30 cellular contexts compared by ENCODE assay signal in genomic region chr10:76697923-76698322, GRCh38.
DNase-seq lines count a peak whose midpoint lies in the region; ATAC-seq and TF ChIP-seq lines count a peak whose summit lies in the region.
"Had no signal": no experiment of that assay in that cellular context is flagged by ENCODE, and none has a peak within 500 bp of the region (broad histone marks: within the 10 kb centered on the region; RNA-seq: fewer than 3 reads in every experiment).

No MANE protein-coding gene starts in this region.

- in situ Hi-C loops in brain microvascular endothelial cell (cut with HindIII; ENCODE audit: low pct_ligation_motif_present, low sequenced_read_pairs): no loop called here

- H3K4me1 Mint-ChIP-seq in activated CD8-positive, alpha-beta T cell treated with anti-CD3 and anti-CD28 coated beads, Interleukin-2, amount 10 ng/mL, durations not matched to agents 7 days and 5 days (ENCODE audit: low read depth): no peaks in the 10 kb centered on the region
- H3K4me1 Mint-ChIP-seq: CD8-positive, alpha-beta memory T cell had no signal

- H3K27me3 ChIP-seq in brain microvascular endothelial cell (replicated peaks): no peaks in the 10 kb centered on the region
- H3K27me3 ChIP-seq: sigmoid colon, SJCRH30, tibial artery, vagina had no signal

- H3K4me3 ChIP-seq in brain microvascular endothelial cell (ENCODE audit: low read depth, low read length): no peak overlapping the region
- no peak overlapping the region for H3K4me3 ChIP-seq in retinal pigment epithelial cell (ENCODE audit: low read length)
- H3K4me3 ChIP-seq: left ventricle myocardium inferior, sigmoid colon, SJCRH30, tibial artery, vagina had no signal

- H3K36me3 Mint-ChIP-seq in activated CD8-positive, alpha-beta T cell treated with anti-CD3 and anti-CD28 coated beads, Interleukin-2, amount 10 ng/mL, durations not matched to agents 7 days and 5 days (ENCODE audit: low read depth): no peaks in the 10 kb centered on the region

- CTCF ChIA-PET in activated CD8-positive, alpha-beta T cell treated with anti-CD3 and anti-CD28 coated beads, Interleukin-2, amount 10 ng/mL, durations not matched to agents 7 days and 5 days (lab: Charles Lee): no interaction called here

- no peak for ATAC-seq in GM21737 (IDR thresholded peaks at IDR 0.05; ENCODE audit: unreplicated experiment)
- ATAC-seq in activated CD8-positive, alpha-beta T cell treated with anti-CD3 and anti-CD28 coated beads, Interleukin-2, amount 10 ng/mL, durations not matched to agents 7 days and 5 days: no peak
- ATAC-seq: activated CD4-positive, CD25-positive, alpha-beta regulatory T cell treated with anti-CD3 and anti-CD28 coated beads, Interleukin-2, amount 50 U/mL, for 24 hours; activated T-cell treated with anti-CD3 and anti-CD28 coated beads, Interleukin-2, amount 50 U/mL, for 72 hours; esophagus mucosa had no signal

- peaks cover under 1% of the 10 kb centered on the region for H3K9me3 Mint-ChIP-seq in activated CD8-positive, alpha-beta T cell treated with anti-CD3 and anti-CD28 coated beads, Interleukin-2, amount 10 ng/mL, durations not matched to agents 7 days and 5 days (ENCODE audit: insufficient read depth)

- no peak overlapping the region for H3K27ac Mint-ChIP-seq in activated CD8-positive, alpha-beta T cell treated with anti-CD3 and anti-CD28 coated beads, Interleukin-2, amount 10 ng/mL, durations not matched to agents 7 days and 5 days
- H3K27ac Mint-ChIP-seq: activated T-cell treated with anti-CD3 and anti-CD28 coated beads, Interleukin-2, amount 50 U/mL, for 72 hours; CD8-positive, alpha-beta memory T cell had no signal

- no peaks in the 10 kb centered on the region for H3K27me3 Mint-ChIP-seq in activated CD8-positive, alpha-beta T cell treated with anti-CD3 and anti-CD28 coated beads, Interleukin-2, amount 10 ng/mL, durations not matched to agents 7 days and 5 days (ENCODE audit: low read depth)
- H3K27me3 Mint-ChIP-seq: CD8-positive, alpha-beta memory T cell had no signal

- peak; percentile 22 for DNase-seq in NCI-H82 (lab: John Stamatoyannopoulos, UW)
- no peak for DNase-seq in NCI-H82 treated with DMSO at 0.1 percent for 48 hours (lab: John Stamatoyannopoulos, UW; ENCODE audit: unreplicated experiment)
- DNase-seq in NCI-H146 (lab: John Stamatoyannopoulos, UW): peak; percentile 92
- DNase-seq in brain microvascular endothelial cell: no peak
- no peak for DNase-seq in retinal pigment epithelial cell (ENCODE audit: low read depth)
- no peak for DNase-seq in activated naive CD4-positive, alpha-beta T cell treated with anti-CD3 and anti-CD28 coated beads, Interleukin-2, amount 50 U/mL, for 16 hours
- no peak for DNase-seq in activated CD8-positive, alpha-beta T cell treated with anti-CD3 and anti-CD28 coated beads, Interleukin-2, amount 10 ng/mL, durations not matched to agents 7 days and 5 days
- DNase-seq: activated CD4-positive, alpha-beta T cell treated with anti-CD3 and anti-CD28 coated beads, Interleukin-2, amount 50 U/mL, for 4 hours; activated T-cell treated with anti-CD3 and anti-CD28 coated beads, Interleukin-2, amount 50 U/mL, for 72 hours; AML-193; CD8-positive, alpha-beta memory T cell; central memory CD4-positive, alpha-beta T cell; dermis blood vessel endothelial cell; DMS53; islet precursor cell; left ventricle myocardium inferior; mesenchymal stem cell; NCI-H1092 treated with DMSO at 0.1 percent for 48 hours; NCI-H2029; NCI-H526; posterior cingulate gyrus; sigmoid colon; SJCRH30; stimulated activated CD4-positive, alpha-beta T cell treated with anti-CD3 and anti-CD28 coated beads, Interleukin-4, amount 100 ng/mL, for 24 hours; T-helper 1 cell; tibial artery had no signal

- H3K27ac ChIP-seq in brain microvascular endothelial cell: no peak overlapping the region
- H3K27ac ChIP-seq: left ventricle myocardium inferior, sigmoid colon, SJCRH30, tibial artery, vagina had no signal

- TF ChIP-seq CTCF in brain microvascular endothelial cell (IDR thresholded peaks at IDR 0.05; ENCODE audit: low read depth, low read length, missing control alignments) (peak; percentile 39), retinal pigment epithelial cell (conservative IDR thresholded peaks at IDR 0.05; ENCODE audit: low read depth, low read length) (peak; percentile 11)

- POLR2A ChIA-PET in activated CD8-positive, alpha-beta T cell treated with anti-CD3 and anti-CD28 coated beads, Interleukin-2, amount 10 ng/mL, durations not matched to agents 7 days and 5 days (lab: Charles Lee): no interaction called here

- no peaks in the 10 kb centered on the region for H3K36me3 ChIP-seq in brain microvascular endothelial cell (replicated peaks)
- H3K36me3 ChIP-seq: left ventricle myocardium inferior, sigmoid colon, SJCRH30, vagina had no signal

- no peak overlapping the region for H3K4me3 Mint-ChIP-seq in activated CD8-positive, alpha-beta T cell treated with anti-CD3 and anti-CD28 coated beads, Interleukin-2, amount 10 ng/mL, durations not matched to agents 7 days and 5 days
- H3K4me3 Mint-ChIP-seq: activated T-cell treated with anti-CD3 and anti-CD28 coated beads, Interleukin-2, amount 50 U/mL, for 72 hours; CD8-positive, alpha-beta memory T cell had no signal

Comparison
In these comparisons a context has a peak if more than half of its experiments do, and no peak if none do; other contexts are left out.
1. DNase-seq: peak in NCI-H82 (single experiment) and NCI-H146 (single experiment); none in NCI-H82 treated with DMSO at 0.1 percent for 48 hours (single experiment), brain microvascular endothelial cell (single experiment), retinal pigment epithelial cell (single experiment), activated naive CD4-positive, alpha-beta T cell treated with anti-CD3 and anti-CD28 coated beads, Interleukin-2, amount 50 U/mL, for 16 hours (single experiment) and activated CD8-positive, alpha-beta T cell treated with anti-CD3 and anti-CD28 coated beads, Interleukin-2, amount 10 ng/mL, durations not matched to agents 7 days and 5 days (single experiment).